In genomic region chr19:16324384-16325160, GRCh38 we compare ENCODE assay signal across 8 cellular contexts. TPM values are rescaled to one million over a fixed set of nuclear protein-coding genes. Genes with fewer than 3 reads are reported as not detected.
DNase-seq lines count a peak whose midpoint lies in the region; ATAC-seq lines count a peak whose summit lies in the region.

Gene KLF2, plus strand, starts transcription at chr19:16324826. Its CDS starts 98 bp downstream, at chr19:16324924.

- H3K36me3 Mint-ChIP-seq in effector memory CD8-positive, alpha-beta T cell (ENCODE audit: insufficient read depth), result peaks cover 63% of the 10 kb centered on the region

- DNase-seq in 8988T (peak; percentile 95), NCI-H510A treated with DMSO at 0.1 percent for 48 hours (lab: John Stamatoyannopoulos, UW) (peak; percentile 61), mesenteric fat pad (ENCODE audit: low spot score) (peak; percentile 99)
- peak; percentile 88 for DNase-seq in activated CD8-positive, alpha-beta memory T cell treated with anti-CD3 and anti-CD28 coated beads for 24 hours
- peak; percentile 92 to 96 (median 93) for DNase-seq in effector memory CD8-positive, alpha-beta T cell
- DNase-seq in stimulated activated CD8-positive, alpha-beta memory T cell treated with anti-CD3 and anti-CD28 coated beads, Interleukin-12 subunit alpha, Interleukin-12 subunit beta, amount 100 ng/mL, for 4 hours (ENCODE audit: low read depth), result peak; percentile 87

- peak within 1 kb of the TSS; percentile 100 for H3K27ac Mint-ChIP-seq in effector memory CD8-positive, alpha-beta T cell

- no peaks in the 10 kb centered on the region for H3K9me3 Mint-ChIP-seq in effector memory CD8-positive, alpha-beta T cell

- no peaks in the 10 kb centered on the region for H3K27me3 Mint-ChIP-seq in effector memory CD8-positive, alpha-beta T cell

- ATAC-seq in GM18511 (IDR thresholded peaks at IDR 0.05; ENCODE audit: unreplicated experiment) (peak; percentile 70), HG03045 (IDR thresholded peaks at IDR 0.05; ENCODE audit: unreplicated experiment) (peak; percentile 57)
- ATAC-seq in effector memory CD8-positive, alpha-beta T cell (replicated peaks), result peak; percentile 63

- H3K4me3 Mint-ChIP-seq in effector memory CD8-positive, alpha-beta T cell, result peak within 1 kb of the TSS; percentile 97 to 100

- peaks cover 43 to 44% of the 10 kb centered on the region in 2 donors for H3K4me1 Mint-ChIP-seq in effector memory CD8-positive, alpha-beta T cell (ENCODE audit: low read depth in 2 of 2)

RNA-seq across cellular contexts. Expression of gene KLF2, which starts in this region (rescaled TPM):
- total RNA-seq in mesenteric fat pad, result 228 TPM

Comparison
In these comparisons a context has a peak if more than half of its experiments do, and no peak if none do; other contexts are left out.
1. Peak in every context shown above with its lines: DNase-seq and ATAC-seq.